19 cellular contexts compared by ENCODE assay signal in the genomic region with DNA sequence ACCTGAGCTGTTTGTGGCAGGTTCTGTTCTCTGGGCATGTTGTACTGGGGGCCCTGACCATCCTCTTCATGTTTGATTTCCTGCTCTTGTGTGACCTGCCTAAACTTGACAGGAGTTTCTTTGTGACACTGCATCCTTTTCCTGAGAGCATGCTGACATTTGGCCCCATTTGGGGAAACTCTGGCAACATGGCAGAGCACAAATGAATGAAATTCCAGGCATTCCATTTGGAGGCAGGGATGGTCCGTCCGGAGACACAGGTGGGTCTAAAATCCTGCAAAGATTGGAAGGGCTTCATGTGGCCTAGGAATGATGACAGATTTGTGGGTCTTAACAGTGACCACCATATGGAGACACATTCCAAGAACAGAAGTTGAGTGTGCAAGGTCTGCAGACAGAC.
"Had no signal": no experiment of that assay in that cellular context is flagged by ENCODE, and none has a peak within 500 bp of the region (broad histone marks: within the 10 kb centered on the region; RNA-seq: fewer than 3 reads in every experiment).

No MANE protein-coding gene starts in this region.

- H3K27ac Mint-ChIP-seq: mesothelial cell of epicardium; natural killer cell treated with Interleukin-12 subunit alpha and Interleukin-12 subunit beta and Interleukin-15 and Interleukin-18, amount 100 ng/mL, for 72 hours; progenitor cell of endocrine pancreas had no signal

- H3K36me3 Mint-ChIP-seq: mesothelial cell of epicardium; natural killer cell treated with Interleukin-12 subunit alpha and Interleukin-12 subunit beta and Interleukin-15 and Interleukin-18, amount 100 ng/mL, for 72 hours had no signal

- H3K4me3 Mint-ChIP-seq: mesothelial cell of epicardium; natural killer cell treated with Interleukin-12 subunit alpha and Interleukin-12 subunit beta and Interleukin-15 and Interleukin-18, amount 100 ng/mL, for 72 hours had no signal

- H3K9me3 ChIP-seq: gastroesophageal sphincter, pancreas, upper lobe of left lung, uterus had no signal

- H3K27me3 ChIP-seq: dorsolateral prefrontal cortex, gastroesophageal sphincter, pancreas, upper lobe of left lung, uterus had no signal

- H3K4me2 ChIP-seq: smooth muscle cell had no signal

- H3K4me1 ChIP-seq: gastroesophageal sphincter, pancreas, upper lobe of left lung, uterus had no signal

- DNase-seq: cortex of kidney; dorsolateral prefrontal cortex; effector memory CD4-positive, alpha-beta T cell; foreskin fibroblast; glutamatergic neuron; kidney glomerular epithelial cell; occipital lobe; pancreas; right cardiac atrium; stimulated activated CD4-positive, alpha-beta T cell treated with anti-CD3 and anti-CD28 coated beads, Interleukin-2, amount 100 ng/mL, for 48 hours; stimulated activated naive CD4-positive, alpha-beta T cell treated with Interleukin-2 at 50 U/mL for 16 hours; upper lobe of left lung; uterus had no signal

- H3K36me3 ChIP-seq: gastroesophageal sphincter, pancreas, upper lobe of left lung, uterus had no signal

- H3K27ac ChIP-seq: dorsolateral prefrontal cortex, gastroesophageal sphincter, pancreas, upper lobe of left lung, uterus had no signal

- H3K4me3 ChIP-seq: dorsolateral prefrontal cortex, gastroesophageal sphincter, pancreas, smooth muscle cell, upper lobe of left lung, uterus had no signal

- H3K9me3 Mint-ChIP-seq: mesothelial cell of epicardium; natural killer cell treated with Interleukin-12 subunit alpha and Interleukin-12 subunit beta and Interleukin-15 and Interleukin-18, amount 100 ng/mL, for 72 hours had no signal

- ATAC-seq: esophagus mucosa; gastroesophageal sphincter; natural killer cell treated with Interleukin-12 subunit alpha and Interleukin-12 subunit beta and Interleukin-15 and Interleukin-18, amount 100 ng/mL, for 72 hours; pancreas; right cardiac atrium had no signal
